In the genomic region with DNA sequence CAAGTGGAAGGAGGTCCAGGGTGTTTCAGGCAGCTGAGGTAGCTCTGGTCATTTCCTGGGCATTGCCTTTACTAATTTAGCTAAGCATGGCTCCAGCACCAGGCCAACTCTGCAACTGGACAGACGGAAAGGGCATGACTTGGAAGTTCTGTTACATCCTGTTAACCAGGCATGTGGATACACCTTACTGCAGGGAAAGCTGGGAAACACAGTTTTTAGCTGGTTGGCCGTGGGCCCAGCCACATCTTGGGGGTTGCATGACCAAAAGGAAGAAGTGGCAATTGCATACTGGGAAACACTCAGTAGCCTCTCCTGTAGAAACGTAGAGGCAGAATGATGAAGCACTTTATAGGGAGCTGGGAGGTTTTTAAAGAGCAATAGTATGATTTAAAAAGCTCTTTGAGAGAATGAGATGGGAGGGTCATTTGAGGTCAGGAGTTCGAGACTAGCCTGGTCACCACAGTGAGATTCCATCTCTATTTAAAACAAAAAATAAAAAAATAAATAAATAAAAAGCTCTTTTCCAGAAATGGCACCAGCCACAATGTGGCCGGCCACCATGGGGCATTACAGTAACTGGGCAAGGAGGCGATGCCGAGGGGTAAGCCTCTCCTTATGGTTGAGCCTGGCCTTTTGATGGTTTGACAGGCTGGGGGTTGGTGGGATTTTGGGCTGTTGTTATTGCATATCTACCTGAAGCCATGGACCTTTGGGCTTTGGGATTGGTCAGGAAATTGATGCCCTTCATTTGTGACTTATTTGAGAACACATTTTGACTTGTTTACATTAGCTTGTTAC, we compare ENCODE assay signal across 9 cellular contexts. TPM values are rescaled to one million over a fixed set of nuclear protein-coding genes. Genes with fewer than 3 reads are reported as not detected.
DNase-seq lines count a peak whose midpoint lies in the region; ATAC-seq, FAIRE-seq and TF ChIP-seq lines count a peak whose summit lies in the region.
"Had no signal": no experiment of that assay in that cellular context is flagged by ENCODE, and none has a peak within 500 bp of the region (broad histone marks: within the 10 kb centered on the region; RNA-seq: fewer than 3 reads in every experiment).

No MANE protein-coding gene starts in this region.

- H3K9ac ChIP-seq in GM23248 (no peak overlapping the region), PC-3 (ENCODE audit: low read length) (no peak overlapping the region)

- H3K9me2 ChIP-seq in GM23248 (ENCODE audit: insufficient read depth) (no peaks in the 10 kb centered on the region), PC-3 (replicated peaks; ENCODE audit: low read length) (no peaks in the 10 kb centered on the region)

- POLR2A ChIA-PET in PC-3 (lab: Charles Lee; ENCODE audit: unreplicated experiment), result no interaction called here

- in situ Hi-C loops in GM23248 (cut with MboI), result no loop called here

- H3K36me3 Mint-ChIP-seq in endothelial cell (ENCODE audit: low read depth, unreplicated experiment), result no peaks in the 10 kb centered on the region

- H3K4me2 ChIP-seq in GM23248 (ENCODE audit: unreplicated experiment) (no peak overlapping the region), PC-3 (ENCODE audit: low read length) (no peak overlapping the region)

- H3K4me1 Mint-ChIP-seq in endothelial cell (ENCODE audit: unreplicated experiment), result peaks cover 50% of the 10 kb centered on the region

- H3K4me1 ChIP-seq in GM23248 (ENCODE audit: insufficient read depth) (peaks cover 40% of the 10 kb centered on the region), PC-3 (ENCODE audit: insufficient read depth, low read length) (peaks cover 33% of the 10 kb centered on the region), spleen (peaks cover 35 to 90% (median 81%) of the 10 kb centered on the region in 6 donors), prostate gland (replicated peaks) (peaks cover 15% of the 10 kb centered on the region)

- H2AFZ ChIP-seq in GM23248, result no peak overlapping the region
- H2AFZ ChIP-seq in PC-3 (ENCODE audit: low read length), result no peak overlapping the region

- H3K27me3 ChIP-seq in GM23248 (replicated peaks; ENCODE audit: insufficient read depth) (no peaks in the 10 kb centered on the region), PC-3 (ENCODE audit: low read length) (no peaks in the 10 kb centered on the region), spleen (replicated peaks in 1 of 7) (no peaks in the 10 kb centered on the region), prostate gland (replicated peaks; ENCODE audit: insufficient read depth) (no peaks in the 10 kb centered on the region)

- TF ChIP-seq CTCF in PC-3 (conservative IDR thresholded peaks at IDR 0.05; ENCODE audit: low read depth, low read length), result no peak
- TF ChIP-seq CTCF in endothelial cell (IDR thresholded peaks at IDR 0.05; ENCODE audit: unreplicated experiment), result no peak
- TF ChIP-seq CTCF in spleen (IDR thresholded peaks at IDR 0.05 in 8 of 11, conservative IDR thresholded peaks at IDR 0.05 in 3 of 11), result no peak
- TF ChIP-seq CTCF in prostate gland (IDR thresholded peaks at IDR 0.05), result no peak

- FAIRE-seq in H54 (lab: Jason Lieb, UNC), result no peak

- no TSS peak for BruUV-seq in PC-3 (replicated peaks; lab: Mats Ljungman, UMichigan)

- CTCF ChIA-PET in PC-3 (lab: Charles Lee), result interaction anchor here (0.7 to 3.0 kb wide), 3 partner anchors 66 to 109 kb away, joined by 5 to 24 read pairs (median 6); no protein-coding TSS in a partner anchor

- no peak for ATAC-seq in PC-3

- DNase-seq in GM23248 (peak; percentile 2), PC-3 (no peak), endothelial cell (ENCODE audit: low spot score) (no peak), spleen (no peak), prostate gland (ENCODE audit: low spot score) (no peak), H54 (ENCODE audit: insufficient read length, low spot score) (no peak)
- no peak for DNase-seq in stimulated activated naive CD4-positive, alpha-beta T cell treated with Interleukin-2 at 50 U/mL for 16 hours (lab: John Stamatoyannopoulos, UW)
- DNase-seq: activated naive CD4-positive, alpha-beta T cell treated with Interleukin-2 at 50 U/mL for 16 hours; NCI-H2171 had no signal

- peaks cover 89% of the 10 kb centered on the region for H3K79me2 ChIP-seq in GM23248 (ENCODE audit: insufficient read depth)
- peaks cover 4% of the 10 kb centered on the region; the same call in 1 of the 2 replicates for H3K79me2 ChIP-seq in PC-3 (ENCODE audit: low read length)

- no peaks in the 10 kb centered on the region for H3K36me3 ChIP-seq in GM23248 (ENCODE audit: low read depth)
- H3K36me3 ChIP-seq in PC-3 (ENCODE audit: low read depth, low read length), result no peaks in the 10 kb centered on the region
- H3K36me3 ChIP-seq in spleen, result no peaks in the 10 kb centered on the region
- H3K36me3 ChIP-seq in prostate gland, result no peaks in the 10 kb centered on the region

- H3K4me3 ChIP-seq in GM23248 (no peak overlapping the region), PC-3 (ENCODE audit: low read length) (no peak overlapping the region), spleen (no peak overlapping the region), prostate gland (no peak overlapping the region)

- H3K27ac ChIP-seq in GM23248 (no peak overlapping the region), PC-3 (ENCODE audit: low read length) (0 out of 2 replicates have a peak overlapping the region, but pooled peaks have one; percentile 3), spleen (peak overlapping the region in 7 of 8 donors; percentile 0 to 67 (median 56)), prostate gland (no peak overlapping the region)

- TF ChIP-seq POLR2A in spleen (IDR thresholded peaks at IDR 0.05) (no peak), prostate gland (IDR thresholded peaks at IDR 0.05) (no peak), H54 (IDR thresholded peaks at IDR 0.05; ENCODE audit: low read depth, low read length) (no peak)

- H3K9me3 Mint-ChIP-seq in endothelial cell (ENCODE audit: unreplicated experiment), result no peaks in the 10 kb centered on the region

- WGBS in GM23248 (ENCODE audit: low coverage in 1 of 2, low lambda C conversion rate in 2 of 2, missing lambda C conversion rate in 2 of 2), 2 experiments, result 89 to 91% methylated on average over 7 of the region's 7 CpGs
- WGBS in spleen, 5 donors, result 55 to 70% (median 61%) methylated on average over 7 of the region's 7 CpGs
- 75% methylated on average over 7 of the region's 7 CpGs for WGBS in prostate gland

- no peak overlapping the region for H3K4me3 Mint-ChIP-seq in endothelial cell (ENCODE audit: unreplicated experiment)

- intact Hi-C loops in PC-3 (cut with micrococcal nuclease), result loop anchor here (2.0 to 5.0 kb wide), 2 partner anchors 31 to 428 kb away; no protein-coding TSS in a partner anchor
- intact Hi-C loops in spleen (cut with DNase I; ENCODE audit: low total_unique reads), result loop anchor here (10.0 kb wide), 1 partner anchor 75 kb away; no protein-coding TSS in a partner anchor
- intact Hi-C loops in prostate gland (cut with DNase I), result loop anchor here (10.0 kb wide), 1 partner anchor 325 kb away; no protein-coding TSS in a partner anchor

- H3K27ac Mint-ChIP-seq in endothelial cell (ENCODE audit: unreplicated experiment), result peak overlapping the region; percentile 55

- H3K9me3 ChIP-seq in GM23248 (ENCODE audit: low read depth) (no peaks in the 10 kb centered on the region), PC-3 (ENCODE audit: low read length) (no peaks in the 10 kb centered on the region), spleen (no peaks in the 10 kb centered on the region), prostate gland (no peaks in the 10 kb centered on the region)

- H4K20me1 ChIP-seq in GM23248 (ENCODE audit: insufficient read depth) (peaks cover 6% of the 10 kb centered on the region; the same call in 1 of the 2 replicates), PC-3 (ENCODE audit: low read length) (no peaks in the 10 kb centered on the region)

- peaks cover 36% of the 10 kb centered on the region for H3F3A ChIP-seq in GM23248 (ENCODE audit: insufficient read depth)
- no peaks in the 10 kb centered on the region for H3F3A ChIP-seq in PC-3 (ENCODE audit: low read length, unreplicated experiment)

- peaks cover 6% of the 10 kb centered on the region for H3K27me3 Mint-ChIP-seq in endothelial cell (ENCODE audit: unreplicated experiment)

RNA-seq across cellular contexts. Expression of a gene that starts 28.6 kb away (rescaled TPM):
- 41.5 and 51.0 TPM in 2 replicates for total RNA-seq in GM23248 (2014; rRNA removed; shearing (Covaris generic))
- polyA plus RNA-seq in GM23248 (2016; fragmentation: Nextera tagmentation; extraction: Ambion mirVana) (13.6 and 13.7 TPM in 2 replicates), spleen (10 to 100 TPM; 15.4 to 20.0 (median 17.1) TPM)
- total RNA-seq in PC-3 (2014; rRNA removed) (23.4 and 29.0 TPM in 2 replicates), endothelial cell (ENCODE audit: unreplicated experiment) (48.2 TPM), spleen (10 to 100 TPM; 43.5 to 60.0 (median 49.0) TPM), prostate gland (10 to 100 TPM; 35.6 to 80.3 TPM)

Comparison
In these comparisons a context has a peak if more than half of its experiments do, and no peak if none do; other contexts are left out.
1. H3K27ac ChIP-seq: peak in PC-3 (single experiment) and spleen (7 of 8); none in GM23248 (single experiment) and prostate gland (0 of 2).